ENCODE assay signal across 9 cellular contexts in genomic region chr17:30950669-30951399, GRCh38. TPM values are rescaled to one million over a fixed set of nuclear protein-coding genes. Genes with fewer than 3 reads are reported as not detected.
DNase-seq lines count a peak whose midpoint lies in the region; ATAC-seq, FAIRE-seq and TF ChIP-seq lines count a peak whose summit lies in the region.
"Had no signal": no experiment of that assay in that cellular context is flagged by ENCODE, and none has a peak within 500 bp of the region (broad histone marks: within the 10 kb centered on the region; RNA-seq: fewer than 3 reads in every experiment).

No MANE protein-coding gene starts in this region.

- no peaks in the 10 kb centered on the region for H3K4me1 Mint-ChIP-seq in natural killer cell
- peaks cover 0 to 40% (median 0%) of the 10 kb centered on the region in 4 donors for H3K4me1 Mint-ChIP-seq in naive thymus-derived CD8-positive, alpha-beta T cell

- no peaks in the 10 kb centered on the region for H3K4me1 ChIP-seq in pancreas

- ATAC-seq in pancreas (peak in 3 of 4 donors; percentile 78 to 94 (median 92)), natural killer cell (no peak), GM18511 (IDR thresholded peaks at IDR 0.05; ENCODE audit: unreplicated experiment) (no peak), HG03097 (IDR thresholded peaks at IDR 0.05; ENCODE audit: low FRiP score, unreplicated experiment) (no peak)
- no peak for ATAC-seq in naive thymus-derived CD8-positive, alpha-beta T cell

- peak; percentile 94 for DNase-seq in DMS53 (lab: John Stamatoyannopoulos, UW)
- peak; percentile 11 for DNase-seq in NCI-H2227 treated with DMSO at 0.1 percent for 48 hours (lab: John Stamatoyannopoulos, UW)
- peak; percentile 55 for DNase-seq in epithelial cell of prostate (ENCODE audit: low read depth, low spot score)
- DNase-seq in pancreas, result peak in 4 of 6 donors; percentile 33 to 70 (median 50)
- DNase-seq in natural killer cell, result no peak
- no peak for DNase-seq in naive thymus-derived CD8-positive, alpha-beta T cell

- FAIRE-seq in pancreas (lab: Jason Lieb, UNC), result peak; percentile 39

- no peaks in the 10 kb centered on the region for H3K9me3 Mint-ChIP-seq in natural killer cell
- no peaks in the 10 kb centered on the region for H3K9me3 Mint-ChIP-seq in naive thymus-derived CD8-positive, alpha-beta T cell
- H3K9me3 Mint-ChIP-seq: T-helper 1 cell treated with Interleukin-12 subunit alpha and Interleukin-12 subunit beta and Interleukin-4 antibody, amounts not matched to agents 30 μg/mL and 1 μg/mL, for 36 hours had no signal

- H3K27me3 ChIP-seq in pancreas, result no peaks in the 10 kb centered on the region

- 77 to 81% methylated on average over 9 of the region's 9 CpGs for WGBS in pancreas, 2 donors

- POLR2A ChIA-PET in naive thymus-derived CD8-positive, alpha-beta T cell (lab: Charles Lee), result no interaction called here

- H3K4me3 Mint-ChIP-seq in natural killer cell, result no peak overlapping the region
- H3K4me3 Mint-ChIP-seq in naive thymus-derived CD8-positive, alpha-beta T cell, result no peak overlapping the region
- H3K4me3 Mint-ChIP-seq: T-helper 1 cell treated with Interleukin-12 subunit alpha and Interleukin-12 subunit beta and Interleukin-4 antibody, amounts not matched to agents 30 μg/mL and 1 μg/mL, for 36 hours had no signal

- TF ChIP-seq CTCF in pancreas (IDR thresholded peaks at IDR 0.05), result no peak
- TF ChIP-seq CTCF in natural killer cell (IDR thresholded peaks at IDR 0.05), result no peak

- H3K36me3 ChIP-seq in pancreas, result no peaks in the 10 kb centered on the region

- no peaks in the 10 kb centered on the region for H3K36me3 Mint-ChIP-seq in natural killer cell
- no peaks in the 10 kb centered on the region for H3K36me3 Mint-ChIP-seq in naive thymus-derived CD8-positive, alpha-beta T cell

- intact Hi-C loops in pancreas (cut with DNase I), result no loop called here
- intact Hi-C loops in natural killer cell (cut with micrococcal nuclease), result no loop called here

- H3K4me3 ChIP-seq in pancreas, result no peak overlapping the region

- no peaks in the 10 kb centered on the region for H3K27me3 Mint-ChIP-seq in natural killer cell (ENCODE audit: low read depth in 2 of 2)
- H3K27me3 Mint-ChIP-seq in naive thymus-derived CD8-positive, alpha-beta T cell, result no peaks in the 10 kb centered on the region

- H3K27ac ChIP-seq in epithelial cell of prostate, result no peak overlapping the region
- peak overlapping the region in 2 of 4 donors; percentile 26 to 36 for H3K27ac ChIP-seq in pancreas

- H3K27ac Mint-ChIP-seq in natural killer cell, result no peak overlapping the region
- H3K27ac Mint-ChIP-seq in naive thymus-derived CD8-positive, alpha-beta T cell, result no peak overlapping the region
- H3K27ac Mint-ChIP-seq: T-helper 1 cell treated with Interleukin-12 subunit alpha and Interleukin-12 subunit beta and Interleukin-4 antibody, amounts not matched to agents 30 μg/mL and 1 μg/mL, for 36 hours had no signal

- H3K9me3 ChIP-seq in pancreas, result no peaks in the 10 kb centered on the region

RNA-seq across cellular contexts. Expression of gene RNF135, which starts 20.0 kb away (rescaled TPM):
- 10 to 100 TPM in 1 of 6 donors, 1 to 10 TPM in 5; 8.2 to 10.9 (median 8.6) TPM for total RNA-seq in pancreas
- 1 to 10 TPM; 6.6 to 7.2 TPM for polyA plus RNA-seq in pancreas
- 10 to 100 TPM in 2 of 3 donors, 1 to 10 TPM in 1; 8.8 to 13.5 (median 11.7) TPM for total RNA-seq in natural killer cell
- total RNA-seq in naive thymus-derived CD8-positive, alpha-beta T cell, result 1 to 10 TPM; 3.1 to 4.6 TPM
- 1 to 10 TPM; 2.9 to 5.4 (median 3.3) TPM for polyA plus RNA-seq in naive thymus-derived CD8-positive, alpha-beta T cell

RNA-seq across cellular contexts. Expression of gene ADAP2, which starts 29.1 kb away (rescaled TPM):
- total RNA-seq in pancreas, result 10 to 100 TPM in 1 of 6 donors, 1 to 10 TPM in 5; 2.1 to 13.3 (median 3.3) TPM
- 1 to 10 TPM; 2.7 to 3.9 TPM for polyA plus RNA-seq in pancreas
- total RNA-seq in natural killer cell, result 1 to 10 TPM; 2.6 to 6.6 (median 2.9) TPM
- 1 to 10 TPM; 3.0 to 3.6 TPM for total RNA-seq in naive thymus-derived CD8-positive, alpha-beta T cell
- polyA plus RNA-seq in naive thymus-derived CD8-positive, alpha-beta T cell, result 1 to 10 TPM in 1 of 3 donors, under 1 TPM in 1, not detected in 1; 0.11 to 1.1 TPM

RNA-seq across cellular contexts. Expression of gene TEFM, which starts 44.8 kb away (rescaled TPM):
- 1 to 10 TPM; 3.2 to 6.9 (median 5.5) TPM for total RNA-seq in pancreas
- 1 to 10 TPM; 3.6 to 6.3 TPM for polyA plus RNA-seq in pancreas
- total RNA-seq in natural killer cell, result 10 to 100 TPM in 2 of 3 donors, 1 to 10 TPM in 1; 6.3 to 12.9 (median 10.5) TPM
- total RNA-seq in naive thymus-derived CD8-positive, alpha-beta T cell, result 10 to 100 TPM; 16.4 to 18.9 TPM
- polyA plus RNA-seq in naive thymus-derived CD8-positive, alpha-beta T cell, result 10 to 100 TPM; 12.3 to 16.9 (median 13.2) TPM

Comparison
In these comparisons a context has a peak if more than half of its experiments do, and no peak if none do; other contexts are left out.
1. DNase-seq: peak in DMS53 (single experiment), NCI-H2227 treated with DMSO at 0.1 percent for 48 hours (single experiment), epithelial cell of prostate (single experiment) and pancreas (4 of 6); none in natural killer cell (single experiment) and naive thymus-derived CD8-positive, alpha-beta T cell (0 of 10).
2. ATAC-seq: peak in pancreas (3 of 4); none in natural killer cell (0 of 3), GM18511 (single experiment), HG03097 (single experiment) and naive thymus-derived CD8-positive, alpha-beta T cell (0 of 2).